ENCODE assay signal across 12 cellular contexts in the genomic region with DNA sequence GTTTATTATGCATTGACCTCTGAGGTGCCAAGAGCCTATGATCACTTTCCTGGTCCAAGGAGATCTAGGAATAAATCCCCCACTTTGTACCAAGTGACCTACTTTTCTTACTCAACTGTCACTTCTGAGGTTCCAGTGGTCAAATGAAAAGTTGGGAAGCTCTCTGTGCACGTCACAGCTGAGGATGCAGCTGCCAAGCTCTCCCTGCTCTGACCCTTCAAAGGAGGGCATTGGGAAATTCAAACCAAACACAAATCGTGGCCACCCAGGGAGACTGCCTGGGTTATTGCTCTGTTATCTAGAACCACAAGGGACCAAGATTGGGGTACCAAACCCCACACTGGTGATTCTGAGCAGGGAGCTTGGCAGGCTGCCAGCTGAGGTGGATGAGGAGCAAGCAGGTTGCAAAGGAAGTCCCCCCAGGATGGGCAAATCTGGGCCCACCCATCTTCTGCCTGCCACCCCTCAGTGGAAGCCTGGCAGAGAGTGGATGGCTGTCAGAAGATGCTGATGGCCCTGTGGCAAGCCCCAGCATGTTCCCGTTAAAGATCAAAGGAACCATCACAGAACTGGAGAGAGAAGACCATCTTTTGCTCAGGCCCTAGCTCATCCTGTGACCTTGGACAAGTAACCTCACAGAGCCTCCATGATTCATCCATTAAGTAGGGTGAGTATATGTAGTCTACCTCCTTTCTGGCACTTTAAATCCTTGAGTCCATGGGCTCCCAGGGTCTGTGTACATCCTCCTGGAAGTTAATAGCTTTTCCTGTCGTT.
"Had no signal": no experiment of that assay in that cellular context is flagged by ENCODE, and none has a peak within 500 bp of the region (broad histone marks: within the 10 kb centered on the region; RNA-seq: fewer than 3 reads in every experiment).

No MANE protein-coding gene starts in this region.

- H3K36me3 ChIP-seq: esophagus squamous epithelium, gastrocnemius medialis, vagina had no signal

- DNase-seq: activated CD4-positive, alpha-beta memory T cell treated with anti-CD3 and anti-CD28 coated beads, Interleukin-2, amount 10 ng/mL, durations not matched to agents 7 days and 5 days; activated gamma-delta T cell; activated T-cell treated with anti-CD3 and anti-CD28 coated beads, Interleukin-2, amount 50 U/mL, for 48 hours; esophagus squamous epithelium; gastrocnemius medialis; islet precursor cell; naive thymus-derived CD4-positive, alpha-beta T cell; occipital lobe; T-cell had no signal

- H3K9me3 ChIP-seq: esophagus squamous epithelium, gastrocnemius medialis, vagina had no signal

- ATAC-seq: gastrocnemius medialis; naive thymus-derived CD4-positive, alpha-beta T cell; T-cell had no signal

- H3K27ac ChIP-seq: esophagus squamous epithelium, gastrocnemius medialis, vagina, VCaP had no signal

- H3K4me3 ChIP-seq: esophagus squamous epithelium, gastrocnemius medialis, lung, vagina had no signal

- H3K27me3 ChIP-seq: esophagus squamous epithelium, gastrocnemius medialis, vagina had no signal
